1 cellular context compared by ENCODE assay signal in the genomic region with DNA sequence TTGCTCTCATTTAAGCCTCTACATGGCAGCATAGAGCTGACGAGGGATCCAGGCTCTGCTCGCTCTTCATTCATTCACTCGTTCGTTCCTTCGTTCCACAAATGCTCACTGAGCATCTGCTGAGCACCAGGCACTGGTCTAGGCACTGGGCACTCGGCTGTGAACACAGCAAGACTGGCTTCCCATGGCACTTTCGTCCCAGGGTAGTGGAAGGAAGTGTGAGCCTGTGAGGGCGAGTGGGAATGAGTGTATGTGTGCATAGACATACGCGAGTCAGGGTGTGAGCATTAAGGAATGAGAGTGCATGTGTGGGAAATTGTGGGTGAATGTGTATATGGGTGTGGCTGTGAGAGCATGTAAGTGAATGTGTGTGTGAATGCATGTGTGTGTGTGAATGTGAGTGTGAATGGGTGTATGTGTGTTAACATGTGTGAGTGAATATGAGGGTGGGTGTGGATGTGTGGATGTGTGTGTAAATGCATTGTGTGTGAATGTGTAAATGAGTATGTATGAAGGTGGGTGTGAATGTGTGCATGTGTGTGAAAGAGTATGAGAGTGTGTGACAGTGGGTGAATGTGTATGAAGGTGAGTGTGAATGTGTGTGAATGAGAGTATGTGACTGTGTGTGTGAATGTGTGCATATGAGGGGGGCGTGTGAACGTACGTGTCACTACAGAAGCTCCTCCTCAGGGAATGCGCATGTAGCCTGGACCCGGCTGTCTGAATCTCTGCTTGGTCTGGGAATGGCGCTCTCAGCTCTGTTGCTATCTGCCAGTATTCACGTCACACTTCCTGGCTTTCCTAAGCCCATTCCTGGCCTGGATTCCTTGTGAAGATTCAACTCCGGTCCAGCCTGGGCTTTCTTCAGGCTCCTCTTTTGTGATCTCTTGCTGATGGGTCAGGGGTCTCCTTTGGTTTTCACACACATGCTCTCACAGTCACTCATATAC.
TF ChIP-seq lines count a peak whose summit lies in the region.

No MANE protein-coding gene starts in this region.

TF ChIP-seq in IMR-90, 13 proteins besides CTCF, POLR2A, EP300 and RAD21 (continued from another document):
- no peak for TF ChIP-seq CEBPB (IDR thresholded peaks at IDR 0.05; ENCODE audit: low read depth, low read length)
